In genomic region chr6:159520002-159520401, GRCh38 we compare ENCODE assay signal across 27 cellular contexts.
"Had no signal": no experiment of that assay in that cellular context is flagged by ENCODE, and none has a peak within 500 bp of the region (broad histone marks: within the 10 kb centered on the region; RNA-seq: fewer than 3 reads in every experiment).

No MANE protein-coding gene starts in this region.

- H3K27ac ChIP-seq: ovary, parathyroid adenoma, psoas muscle, right lobe of liver, sigmoid colon, stomach, thoracic aorta, thyroid gland, tibial nerve, upper lobe of left lung, vagina had no signal

- H3K79me2 ChIP-seq: parathyroid adenoma had no signal

- H3K36me3 ChIP-seq: ovary, right lobe of liver, sigmoid colon, stomach, thoracic aorta, thyroid gland, tibial nerve, upper lobe of left lung, vagina had no signal

- ATAC-seq: naive thymus-derived CD4-positive, alpha-beta T cell; natural killer cell treated with Interleukin-12 subunit alpha and Interleukin-12 subunit beta and Interleukin-15 and Interleukin-18, amount 100 ng/mL, for 72 hours; right cardiac atrium; right lobe of liver; stimulated activated effector memory CD8-positive, alpha-beta T cell treated with anti-CD3 and anti-CD28 coated beads, Interleukin-12 subunit alpha, Interleukin-12 subunit beta, amount 100 ng/mL, for 72 hours; stimulated activated naive B cell treated with anti-CD40 and anti-IgM and Interleukin-4, amounts not matched to agents 10 μg/mL and 1 μg/mL and 100 μg/mL, for 72 hours had no signal

- H2AFZ ChIP-seq: parathyroid adenoma had no signal

- H3K9me3 ChIP-seq: ovary, sigmoid colon, thyroid gland, upper lobe of left lung had no signal

- H3K4me1 ChIP-seq: parathyroid adenoma, psoas muscle, right lobe of liver, sigmoid colon, stomach, thyroid gland, tibial nerve, upper lobe of left lung, vagina had no signal

- FAIRE-seq: small intestine, urothelium cell line had no signal

- H3K9ac ChIP-seq: parathyroid adenoma had no signal

- H3K27me3 ChIP-seq: ovary, right lobe of liver, sigmoid colon, thyroid gland, tibial nerve, upper lobe of left lung, vagina had no signal

- H3K4me3 ChIP-seq: ovary, psoas muscle, right lobe of liver, sigmoid colon, stomach, thoracic aorta, thyroid gland, tibial nerve, upper lobe of left lung, vagina had no signal

- DNase-seq: naive thymus-derived CD4-positive, alpha-beta T cell; nephron progenitor cell; occipital lobe; ovary; posterior cingulate gyrus; psoas muscle; right cardiac atrium; right lobe of liver; sigmoid colon; small intestine; stimulated activated CD4-positive, alpha-beta T cell treated with anti-CD3 and anti-CD28 coated beads, Interleukin-15, amount 100 ng/mL, for 24 hours; stimulated activated CD4-positive, alpha-beta T cell treated with anti-CD3 and anti-CD28 coated beads, Interleukin-2, amount 100 ng/mL, for 24 hours; stimulated activated CD4-positive, alpha-beta T cell treated with anti-CD3 and anti-CD28 coated beads, Interleukin-2, amount 100 ng/mL, for 48 hours; stimulated activated CD4-positive, alpha-beta T cell treated with anti-CD3 and anti-CD28 coated beads, Interleukin-4, amount 100 ng/mL, for 24 hours; stimulated activated naive B cell treated with anti-CD40 and anti-IgM and Interleukin-4, amounts not matched to agents 10 μg/mL and 1 μg/mL and 100 μg/mL, for 72 hours; stimulated activated naive CD4-positive, alpha-beta T cell treated with Interleukin-2 at 50 U/mL for 16 hours; stomach; thyroid gland; trophoblast cell; upper lobe of left lung had no signal
